In genomic region chr3:195139876-195140240, GRCh38 we compare ENCODE assay signal across 15 cellular contexts.
A peak's percentile ranks its signal among the peaks of the same experiment; 100 is the strongest.
DNase-seq lines count a peak whose midpoint lies in the region; ATAC-seq and TF ChIP-seq lines count a peak whose summit lies in the region.
"Had no signal": no experiment of that assay in that cellular context is flagged by ENCODE, and none has a peak within 500 bp of the region (broad histone marks: within the 10 kb centered on the region; RNA-seq: fewer than 3 reads in every experiment).

No MANE protein-coding gene starts in this region.

- TF ChIP-seq CTCF in RWPE2 (IDR thresholded peaks at IDR 0.05; ENCODE audit: poor library complexity, severe bottlenecking): no peak
- TF ChIP-seq CTCF in foreskin fibroblast (IDR thresholded peaks at IDR 0.05; ENCODE audit: low read depth, low read length): no peak
- TF ChIP-seq CTCF in upper lobe of right lung (IDR thresholded peaks at IDR 0.05): no peak

- no peak overlapping the region for H3K27ac Mint-ChIP-seq in activated naive CD8-positive, alpha-beta T cell treated with anti-CD3 and anti-CD28 coated beads, Interleukin-2, amount 50 U/mL, for 24 hours
- H3K27ac Mint-ChIP-seq in activated naive CD8-positive, alpha-beta T cell treated with anti-CD3 and anti-CD28 coated beads for 36 hours: no peak overlapping the region

- H3K27me3 ChIP-seq in RWPE2 (ENCODE audit: insufficient read depth, poor library complexity, severe bottlenecking) (no peaks in the 10 kb centered on the region), upper lobe of right lung (no peaks in the 10 kb centered on the region)
- H3K27me3 ChIP-seq: cardiac muscle cell had no signal

- H3K9me3 Mint-ChIP-seq in activated naive CD8-positive, alpha-beta T cell treated with anti-CD3 and anti-CD28 coated beads, Interleukin-2, amount 50 U/mL, for 24 hours: peaks cover 19% of the 10 kb centered on the region
- H3K9me3 Mint-ChIP-seq in activated naive CD8-positive, alpha-beta T cell treated with anti-CD3 and anti-CD28 coated beads for 36 hours: peaks cover 17% of the 10 kb centered on the region

- H3K4me3 ChIP-seq in RWPE2 (ENCODE audit: severe bottlenecking): no peak overlapping the region
- no peak overlapping the region for H3K4me3 ChIP-seq in foreskin fibroblast (ENCODE audit: low read depth in 1 of 2, low read length in 2 of 2)
- no peak overlapping the region for H3K4me3 ChIP-seq in upper lobe of right lung
- H3K4me3 ChIP-seq: cardiac muscle cell, skin epidermis had no signal

- no peaks in the 10 kb centered on the region for H3K27me3 Mint-ChIP-seq in activated naive CD8-positive, alpha-beta T cell treated with anti-CD3 and anti-CD28 coated beads, Interleukin-2, amount 50 U/mL, for 24 hours
- no peaks in the 10 kb centered on the region for H3K27me3 Mint-ChIP-seq in activated naive CD8-positive, alpha-beta T cell treated with anti-CD3 and anti-CD28 coated beads for 36 hours

- no peak for DNase-seq in activated naive CD8-positive, alpha-beta T cell treated with anti-CD3 and anti-CD28 coated beads, Interleukin-2, amount 50 U/mL, for 24 hours
- no peak for DNase-seq in activated naive CD8-positive, alpha-beta T cell treated with anti-CD3 and anti-CD28 coated beads for 36 hours
- no peak for DNase-seq in RWPE2 (ENCODE audit: low spot score)
- peak; percentile 35 to 70 for DNase-seq in foreskin fibroblast
- no peak for DNase-seq in upper lobe of right lung
- DNase-seq in NCI-H2029 (lab: John Stamatoyannopoulos, UW): no peak
- DNase-seq in T-helper 9 cell: no peak
- DNase-seq in ACHN: no peak
- DNase-seq: mesendoderm, MM.1S, NCI-H2081 treated with DMSO at 0.1 percent for 48 hours, SHP77, T1000 had no signal

- in situ Hi-C loops in ACHN (cut with HindIII; ENCODE audit: low pct_ligation_motif_present, low pct_unique_long_range_greater_than_20kb, low sequenced_read_pairs): no loop called here

- no peaks in the 10 kb centered on the region for H3K36me3 ChIP-seq in RWPE2 (ENCODE audit: low read depth)
- no peaks in the 10 kb centered on the region for H3K36me3 ChIP-seq in upper lobe of right lung
- H3K36me3 ChIP-seq: cardiac muscle cell had no signal

- peaks cover 20% of the 10 kb centered on the region for H3K36me3 Mint-ChIP-seq in activated naive CD8-positive, alpha-beta T cell treated with anti-CD3 and anti-CD28 coated beads, Interleukin-2, amount 50 U/mL, for 24 hours (ENCODE audit: low read depth)
- peaks cover 28% of the 10 kb centered on the region for H3K36me3 Mint-ChIP-seq in activated naive CD8-positive, alpha-beta T cell treated with anti-CD3 and anti-CD28 coated beads for 36 hours

- peak; percentile 46 for ATAC-seq in activated naive CD8-positive, alpha-beta T cell treated with anti-CD3 and anti-CD28 coated beads, Interleukin-2, amount 50 U/mL, for 24 hours
- ATAC-seq in RWPE2 (ENCODE audit: low read depth): peak; percentile 99
- ATAC-seq in upper lobe of right lung: peak; percentile 40

- H3K4me1 Mint-ChIP-seq in activated naive CD8-positive, alpha-beta T cell treated with anti-CD3 and anti-CD28 coated beads, Interleukin-2, amount 50 U/mL, for 24 hours: peaks cover 4% of the 10 kb centered on the region
- H3K4me1 Mint-ChIP-seq in activated naive CD8-positive, alpha-beta T cell treated with anti-CD3 and anti-CD28 coated beads for 36 hours: peaks cover 2% of the 10 kb centered on the region

- H3K9me3 ChIP-seq in RWPE2 (ENCODE audit: severe bottlenecking) (no peaks in the 10 kb centered on the region), upper lobe of right lung (no peaks in the 10 kb centered on the region)

- H3K27ac ChIP-seq in RWPE2 (ENCODE audit: poor library complexity, severe bottlenecking): no peak overlapping the region
- H3K27ac ChIP-seq in upper lobe of right lung: no peak overlapping the region
- H3K27ac ChIP-seq: cardiac muscle cell had no signal

- H3K4me1 ChIP-seq in RWPE2 (ENCODE audit: insufficient read depth, poor library complexity, severe bottlenecking) (peaks cover 10% of the 10 kb centered on the region), upper lobe of right lung (no peaks in the 10 kb centered on the region)

- intact Hi-C loops in upper lobe of right lung (cut with DNase I): loop anchor here (10.0 kb wide), 1 partner anchor 115 kb away; no protein-coding TSS in a partner anchor

- H3K4me3 Mint-ChIP-seq in activated naive CD8-positive, alpha-beta T cell treated with anti-CD3 and anti-CD28 coated beads, Interleukin-2, amount 50 U/mL, for 24 hours: no peak overlapping the region
- no peak overlapping the region for H3K4me3 Mint-ChIP-seq in activated naive CD8-positive, alpha-beta T cell treated with anti-CD3 and anti-CD28 coated beads for 36 hours

Comparison
In these comparisons a context has a peak if more than half of its experiments do, and no peak if none do; other contexts are left out.
1. ATAC-seq: peak in every context shown above with its lines; median percentile 99 in RWPE2; 46 in activated naive CD8-positive, alpha-beta T cell treated with anti-CD3 and anti-CD28 coated beads, Interleukin-2, amount 50 U/mL, for 24 hours; 40 in upper lobe of right lung.
2. DNase-seq: peak in foreskin fibroblast (2 of 2); none in activated naive CD8-positive, alpha-beta T cell treated with anti-CD3 and anti-CD28 coated beads, Interleukin-2, amount 50 U/mL, for 24 hours (single experiment), activated naive CD8-positive, alpha-beta T cell treated with anti-CD3 and anti-CD28 coated beads for 36 hours (single experiment), RWPE2 (single experiment), upper lobe of right lung (single experiment), NCI-H2029 (single experiment), T-helper 9 cell (single experiment) and ACHN (single experiment).